ENCODE assay signal across 23 cellular contexts in the genomic region with DNA sequence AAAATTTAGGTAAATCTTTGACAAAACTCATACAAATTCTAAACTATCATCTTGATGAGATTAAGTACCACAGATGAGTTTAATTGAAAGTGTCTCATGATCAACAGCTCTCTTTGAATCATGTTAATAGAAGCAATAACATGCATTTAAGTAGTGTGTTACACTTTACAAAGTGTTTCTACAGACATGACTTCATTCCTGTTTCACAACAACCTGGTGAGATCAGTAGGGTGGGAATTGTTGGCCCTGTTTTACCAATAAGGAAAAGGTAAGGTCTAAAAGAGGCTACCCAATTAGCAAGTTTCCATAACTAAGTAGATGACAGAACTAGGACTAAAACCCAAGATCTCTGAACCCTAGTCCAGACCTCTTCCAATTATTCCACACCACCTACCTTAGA. TPM values are rescaled to one million over a fixed set of nuclear protein-coding genes. Genes with fewer than 3 reads are reported as not detected.
DNase-seq lines count a peak whose midpoint lies in the region; ATAC-seq, FAIRE-seq and TF ChIP-seq lines count a peak whose summit lies in the region.
"Had no signal": no experiment of that assay in that cellular context is flagged by ENCODE, and none has a peak within 500 bp of the region (broad histone marks: within the 10 kb centered on the region; RNA-seq: fewer than 3 reads in every experiment).

No MANE protein-coding gene starts in this region.

- no peaks in the 10 kb centered on the region for H3K36me3 ChIP-seq in Caco-2 (ENCODE audit: control insufficient read depth, insufficient read depth, low read length)
- no peaks in the 10 kb centered on the region for H3K36me3 ChIP-seq in bronchial epithelial cell (ENCODE audit: control insufficient read depth, insufficient read depth, low read length)
- H3K36me3 ChIP-seq in small intestine (ENCODE audit: control insufficient read depth in 2 of 2, insufficient read depth in 2 of 2, low read length in 2 of 2): no peaks in the 10 kb centered on the region
- H3K36me3 ChIP-seq: BE2C; BLaER1 treated with 17β-estradiol and CSF1 and Interleukin-3, amounts not matched to agents 10 nM and 100 nM had no signal

- H3K27me3 ChIP-seq in Caco-2 (replicated peaks; ENCODE audit: control insufficient read depth, insufficient read depth, low read length): no peaks in the 10 kb centered on the region
- no peaks in the 10 kb centered on the region for H3K27me3 ChIP-seq in bronchial epithelial cell (ENCODE audit: control insufficient read depth, insufficient read depth, low read length)
- H3K27me3 ChIP-seq in small intestine (ENCODE audit: control insufficient read depth in 2 of 2, insufficient read depth in 2 of 2, low read length in 2 of 2): no peaks in the 10 kb centered on the region
- H3K27me3 ChIP-seq: BLaER1 treated with 17β-estradiol and CSF1 and Interleukin-3, amounts not matched to agents 10 nM and 100 nM had no signal

- DNase-seq in Caco-2: no peak
- DNase-seq in bronchial epithelial cell (ENCODE audit: low read depth): peak; percentile 66
- DNase-seq in fibroblast of pulmonary artery (ENCODE audit: low read depth): peak; percentile 25
- DNase-seq in small intestine: peak; percentile 15
- DNase-seq in stimulated activated CD8-positive, alpha-beta memory T cell treated with anti-CD3 and anti-CD28 coated beads, Interleukin-4, amount 100 ng/mL, for 48 hours: no peak
- DNase-seq in naive thymus-derived CD8-positive, alpha-beta T cell: no peak
- DNase-seq: BE2C; Calu3; CD4-positive, alpha-beta T cell; CD8-positive, alpha-beta memory T cell; DMS53; DMS79 treated with DMSO at 0.1 percent for 48 hours; GF-D8; H9 had no signal

- no peak overlapping the region for H3K27ac ChIP-seq in small intestine (ENCODE audit: low read depth in 1 of 2, low read length in 1 of 2)
- H3K27ac ChIP-seq: 22Rv1; BLaER1 treated with 17β-estradiol and CSF1 and Interleukin-3, amounts not matched to agents 10 nM and 100 nM had no signal

- CTCF ChIA-PET in Caco-2 (lab: Charles Lee): interaction anchor here (1.2 kb wide), 1 partner anchor 19 kb away, joined by 3 read pairs; no protein-coding TSS in a partner anchor

- H3K4me1 ChIP-seq in Caco-2 (peaks cover 98% of the 10 kb centered on the region), small intestine (ENCODE audit: control insufficient read depth in 2 of 2, insufficient read depth in 1 of 2, low read depth in 1 of 2, low read length in 1 of 2) (peaks cover 0 to 5% of the 10 kb centered on the region in 2 donors)
- H3K4me1 ChIP-seq: BE2C; BLaER1 treated with 17β-estradiol and CSF1 and Interleukin-3, amounts not matched to agents 10 nM and 100 nM had no signal

- H3K9me3 ChIP-seq in Caco-2: no peaks in the 10 kb centered on the region
- H3K9me3 ChIP-seq in small intestine (ENCODE audit: control insufficient read depth, low read depth): no peaks in the 10 kb centered on the region
- H3K9me3 ChIP-seq: BE2C; BLaER1 treated with 17β-estradiol and CSF1 and Interleukin-3, amounts not matched to agents 10 nM and 100 nM had no signal

- FAIRE-seq in bronchial epithelial cell (lab: Jason Lieb, UNC) (no peak), small intestine (lab: Jason Lieb, UNC) (no peak)
- FAIRE-seq: A204.1, GM12891, GM18507 had no signal

- TF ChIP-seq CTCF in Caco-2 (IDR thresholded peaks at IDR 0.05; ENCODE audit: insufficient read depth in 1 of 2, low read depth in 1 of 2, low read length in 1 of 2, severe bottlenecking in 1 of 2, unreplicated experiment in 1 of 2): no peak
- TF ChIP-seq CTCF in bronchial epithelial cell (IDR thresholded peaks at IDR 0.05; ENCODE audit: insufficient read depth, low read length, severe bottlenecking): no peak
- no peak for TF ChIP-seq CTCF in fibroblast of pulmonary artery (IDR thresholded peaks at IDR 0.05; ENCODE audit: low read length, missing control alignments)

- no peak for ATAC-seq in HG02623 (IDR thresholded peaks at IDR 0.05; ENCODE audit: unreplicated experiment)
- ATAC-seq in naive thymus-derived CD8-positive, alpha-beta T cell: no peak
- ATAC-seq: GM23338, HCT116 had no signal

- H3K27ac Mint-ChIP-seq in Caco-2 (ENCODE audit: unreplicated experiment): peak overlapping the region; percentile 40
- H3K27ac Mint-ChIP-seq in naive thymus-derived CD8-positive, alpha-beta T cell: no peak overlapping the region
- H3K27ac Mint-ChIP-seq: CD14-positive monocyte; CD4-positive, alpha-beta T cell; CD8-positive, alpha-beta memory T cell; GM23338; H9 had no signal

- no peaks in the 10 kb centered on the region for H3K36me3 Mint-ChIP-seq in Caco-2 (ENCODE audit: insufficient read depth, unreplicated experiment)
- H3K36me3 Mint-ChIP-seq in naive thymus-derived CD8-positive, alpha-beta T cell: no peaks in the 10 kb centered on the region
- H3K36me3 Mint-ChIP-seq: CD14-positive monocyte; CD8-positive, alpha-beta memory T cell had no signal

- no peaks in the 10 kb centered on the region for H3K27me3 Mint-ChIP-seq in Caco-2 (ENCODE audit: insufficient read depth, unreplicated experiment)
- H3K27me3 Mint-ChIP-seq in naive thymus-derived CD8-positive, alpha-beta T cell: peaks cover 3 to 22% (median 16%) of the 10 kb centered on the region in 5 donors

- intact Hi-C loops in Caco-2 (cut with micrococcal nuclease; ENCODE audit: unreplicated experiment): no loop called here

- H3K4me3 Mint-ChIP-seq in Caco-2 (ENCODE audit: unreplicated experiment): peak overlapping the region; percentile 0
- H3K4me3 Mint-ChIP-seq in naive thymus-derived CD8-positive, alpha-beta T cell: no peak overlapping the region
- H3K4me3 Mint-ChIP-seq: CD14-positive monocyte; CD4-positive, alpha-beta T cell; CD8-positive, alpha-beta memory T cell; GM23338; H9 had no signal

- peaks cover 90% of the 10 kb centered on the region for H3K4me1 Mint-ChIP-seq in Caco-2 (ENCODE audit: low read depth, unreplicated experiment)
- H3K4me1 Mint-ChIP-seq in naive thymus-derived CD8-positive, alpha-beta T cell: no peaks in the 10 kb centered on the region
- H3K4me1 Mint-ChIP-seq: CD14-positive monocyte; CD8-positive, alpha-beta memory T cell; GM23338 had no signal

- POLR2A ChIA-PET in Caco-2 (lab: Charles Lee): no interaction called here
- POLR2A ChIA-PET in naive thymus-derived CD8-positive, alpha-beta T cell (lab: Charles Lee): no interaction called here

- BruUV-seq in Caco-2 (replicated peaks; lab: Mats Ljungman, UMichigan): no TSS peak

- H3K9me3 Mint-ChIP-seq in Caco-2 (ENCODE audit: unreplicated experiment): no peaks in the 10 kb centered on the region
- no peaks in the 10 kb centered on the region for H3K9me3 Mint-ChIP-seq in naive thymus-derived CD8-positive, alpha-beta T cell
- H3K9me3 Mint-ChIP-seq: CD14-positive monocyte; CD4-positive, alpha-beta T cell; CD8-positive, alpha-beta memory T cell; GM23338; H9 had no signal

- H3K4me3 ChIP-seq in Caco-2 (ENCODE audit: low read depth, low read length): no peak overlapping the region
- no peak overlapping the region for H3K4me3 ChIP-seq in bronchial epithelial cell (ENCODE audit: low read depth, low read length)
- no peak overlapping the region for H3K4me3 ChIP-seq in fibroblast of pulmonary artery (replicated peaks; ENCODE audit: low read depth, low read length)
- H3K4me3 ChIP-seq in small intestine (ENCODE audit: low read depth in 1 of 2, low read length in 2 of 2): no peak overlapping the region
- H3K4me3 ChIP-seq: BLaER1 treated with 17β-estradiol and CSF1 and Interleukin-3, amounts not matched to agents 10 nM and 100 nM; GM23338 had no signal

RNA-seq across cellular contexts. Expression of a gene that starts 12.7 kb away (rescaled TPM):
- 400 and 432 TPM in 2 replicates for total RNA-seq in Caco-2 (2022)
- total RNA-seq in bronchial epithelial cell: 75.0 and 101 TPM in 2 replicates
- 10 to 100 TPM in 1 of 3 donors, 1 to 10 TPM in 1, under 1 TPM in 1; 0.89 to 25.6 (median 1.4) TPM for polyA plus RNA-seq in small intestine
- total RNA-seq in naive thymus-derived CD8-positive, alpha-beta T cell: under 1 TPM in 1 of 2 experiments, not detected in 1; 0.11 TPM
- polyA plus RNA-seq in naive thymus-derived CD8-positive, alpha-beta T cell: 10 to 100 TPM in 1 of 3 donors, under 1 TPM in 2; 0.23 to 17.6 (median 0.49) TPM

Comparison
In these comparisons a context has a peak if more than half of its experiments do, and no peak if none do; other contexts are left out.
1. DNase-seq: peak in bronchial epithelial cell (single experiment), fibroblast of pulmonary artery (single experiment) and small intestine (single experiment); none in Caco-2 (0 of 2), stimulated activated CD8-positive, alpha-beta memory T cell treated with anti-CD3 and anti-CD28 coated beads, Interleukin-4, amount 100 ng/mL, for 48 hours (single experiment) and naive thymus-derived CD8-positive, alpha-beta T cell (0 of 10).
2. RNA of a gene that starts 12.7 kb away (total RNA-seq): 400 to 432 TPM in Caco-2 and 75.0 to 101 TPM in bronchial epithelial cell; 0.11 TPM in naive thymus-derived CD8-positive, alpha-beta T cell; every median in the first group is over 10 times any median in the second.